In genomic region chrX:140502491-140503229, GRCh38 we compare ENCODE assay signal across 11 cellular contexts. TPM values are rescaled to one million over a fixed set of nuclear protein-coding genes. Genes with fewer than 3 reads are reported as not detected.
DNase-seq lines count a peak whose midpoint lies in the region; ATAC-seq and TF ChIP-seq lines count a peak whose summit lies in the region.
"Had no signal": no experiment of that assay in that cellular context is flagged by ENCODE, and none has a peak within 500 bp of the region (broad histone marks: within the 10 kb centered on the region; RNA-seq: fewer than 3 reads in every experiment).

No MANE protein-coding gene starts in this region.

- DNase-seq in activated CD8-positive, alpha-beta T cell treated with anti-CD3 and anti-CD28 coated beads, Interleukin-2, amount 10 ng/mL, durations not matched to agents 7 days and 5 days: no peak
- no peak for DNase-seq in activated CD8-positive, alpha-beta T cell treated with anti-CD3 and anti-CD28 coated beads for 36 hours
- DNase-seq in adipocyte (ENCODE audit: low read depth) (peak; percentile 7), gastrocnemius medialis (no peak), SJCRH30 (no peak), AML-193 (lab: John Stamatoyannopoulos, UW) (no peak), lower leg skin (ENCODE audit: low spot score in 2 of 2) (no peak)
- DNase-seq: amniotic stem cell, MM.1S had no signal

- H3K9me3 Mint-ChIP-seq in activated CD8-positive, alpha-beta T cell treated with anti-CD3 and anti-CD28 coated beads, Interleukin-2, amount 10 ng/mL, durations not matched to agents 7 days and 5 days (ENCODE audit: insufficient read depth): no peaks in the 10 kb centered on the region
- no peaks in the 10 kb centered on the region for H3K9me3 Mint-ChIP-seq in activated CD8-positive, alpha-beta T cell treated with anti-CD3 and anti-CD28 coated beads for 36 hours

- no peak for TF ChIP-seq POLR2A in gastrocnemius medialis (IDR thresholded peaks at IDR 0.05)
- no peak for TF ChIP-seq POLR2A in lower leg skin (IDR thresholded peaks at IDR 0.05)

- peaks cover 80% of the 10 kb centered on the region for H3K27me3 ChIP-seq in adipocyte (replicated peaks; ENCODE audit: control insufficient read depth, insufficient read depth, low read length)
- H3K27me3 ChIP-seq in gastrocnemius medialis: peaks cover 51 to 69% (median 68%) of the 10 kb centered on the region in 3 donors
- H3K27me3 ChIP-seq in SJCRH30: no peaks in the 10 kb centered on the region

- H3K27ac ChIP-seq in gastrocnemius medialis: no peak overlapping the region
- no peak overlapping the region for H3K27ac ChIP-seq in SJCRH30

- intact Hi-C loops in activated CD8-positive, alpha-beta T cell treated with anti-CD3 and anti-CD28 coated beads for 36 hours (cut with micrococcal nuclease): no loop called here
- intact Hi-C loops in gastrocnemius medialis (cut with DNase I; ENCODE audit: low total_unique reads) (loop anchor here (10.0 kb wide), 1 partner anchor 68 kb away; no protein-coding TSS in a partner anchor), lower leg skin (cut with DNase I; ENCODE audit: low total_unique reads) (no loop called here)

- in situ Hi-C loops in gastrocnemius medialis (cut with MboI; ENCODE audit: low sequenced_read_pairs in 4 of 4): no loop called here

- peaks cover 5% of the 10 kb centered on the region for H3K36me3 Mint-ChIP-seq in activated CD8-positive, alpha-beta T cell treated with anti-CD3 and anti-CD28 coated beads, Interleukin-2, amount 10 ng/mL, durations not matched to agents 7 days and 5 days (ENCODE audit: low read depth)
- H3K36me3 Mint-ChIP-seq in activated CD8-positive, alpha-beta T cell treated with anti-CD3 and anti-CD28 coated beads for 36 hours (ENCODE audit: low read depth): no peaks in the 10 kb centered on the region

- H3K27me3 Mint-ChIP-seq in activated CD8-positive, alpha-beta T cell treated with anti-CD3 and anti-CD28 coated beads, Interleukin-2, amount 10 ng/mL, durations not matched to agents 7 days and 5 days (ENCODE audit: low read depth): peaks cover 40% of the 10 kb centered on the region
- peaks cover 49% of the 10 kb centered on the region for H3K27me3 Mint-ChIP-seq in activated CD8-positive, alpha-beta T cell treated with anti-CD3 and anti-CD28 coated beads for 36 hours

- no peak for TF ChIP-seq CTCF in activated CD8-positive, alpha-beta T cell treated with anti-CD3 and anti-CD28 coated beads for 36 hours (IDR thresholded peaks at IDR 0.05)
- TF ChIP-seq CTCF in gastrocnemius medialis (IDR thresholded peaks at IDR 0.05 in 4 of 5, conservative IDR thresholded peaks at IDR 0.05 in 1 of 5): no peak
- no peak for TF ChIP-seq CTCF in lower leg skin (IDR thresholded peaks at IDR 0.05)

- 5 to 43% methylated on average over 25 to 38 of the region's 38 CpGs for WGBS in lower leg skin, 2 donors

- no peak for ATAC-seq in activated CD8-positive, alpha-beta T cell treated with anti-CD3 and anti-CD28 coated beads, Interleukin-2, amount 10 ng/mL, durations not matched to agents 7 days and 5 days
- no peak for ATAC-seq in activated CD8-positive, alpha-beta T cell treated with anti-CD3 and anti-CD28 coated beads for 36 hours
- no peak for ATAC-seq in gastrocnemius medialis

- H3K36me3 ChIP-seq in adipocyte (ENCODE audit: control insufficient read depth, insufficient read depth, low read length, severe bottlenecking) (no peaks in the 10 kb centered on the region), gastrocnemius medialis (no peaks in the 10 kb centered on the region), SJCRH30 (no peaks in the 10 kb centered on the region)

- CTCF ChIA-PET in activated CD8-positive, alpha-beta T cell treated with anti-CD3 and anti-CD28 coated beads, Interleukin-2, amount 10 ng/mL, durations not matched to agents 7 days and 5 days (lab: Charles Lee): no interaction called here
- CTCF ChIA-PET in activated CD8-positive, alpha-beta T cell treated with anti-CD3 and anti-CD28 coated beads for 36 hours (lab: Charles Lee): no interaction called here

- no peaks in the 10 kb centered on the region for H3K4me1 ChIP-seq in adipocyte (ENCODE audit: control insufficient read depth, insufficient read depth, low read length)
- peaks cover 5 to 14% of the 10 kb centered on the region in 2 donors for H3K4me1 ChIP-seq in gastrocnemius medialis
- H3K4me1 ChIP-seq in SJCRH30: no peaks in the 10 kb centered on the region

- no peaks in the 10 kb centered on the region for H3K9me3 ChIP-seq in adipocyte (ENCODE audit: control insufficient read depth, low read length)
- peaks cover 13% of the 10 kb centered on the region for H3K9me3 ChIP-seq in iPS-18c (ENCODE audit: control insufficient read depth, insufficient read depth, low read length)
- no peaks in the 10 kb centered on the region for H3K9me3 ChIP-seq in gastrocnemius medialis
- H3K9me3 ChIP-seq in SJCRH30 (replicated peaks): no peaks in the 10 kb centered on the region

- H3K9ac ChIP-seq in adipocyte (ENCODE audit: low read length): no peak overlapping the region

- no peak overlapping the region for H3K4me3 ChIP-seq in adipocyte (ENCODE audit: low read length)
- peak overlapping the region; percentile 46 for H3K4me3 ChIP-seq in iPS-18c (ENCODE audit: insufficient read depth, low read depth, low read length)
- H3K4me3 ChIP-seq in gastrocnemius medialis: peak overlapping the region in 3 of 4 donors; percentile 5 to 36 (median 27)
- H3K4me3 ChIP-seq in SJCRH30: no peak overlapping the region
- H3K4me3 ChIP-seq in lower leg skin (ENCODE audit: low read depth, poor library complexity, severe bottlenecking): no peak overlapping the region

- no peak overlapping the region for H3K27ac Mint-ChIP-seq in activated CD8-positive, alpha-beta T cell treated with anti-CD3 and anti-CD28 coated beads, Interleukin-2, amount 10 ng/mL, durations not matched to agents 7 days and 5 days
- no peak overlapping the region for H3K27ac Mint-ChIP-seq in activated CD8-positive, alpha-beta T cell treated with anti-CD3 and anti-CD28 coated beads for 36 hours

- H3K4me3 Mint-ChIP-seq in activated CD8-positive, alpha-beta T cell treated with anti-CD3 and anti-CD28 coated beads, Interleukin-2, amount 10 ng/mL, durations not matched to agents 7 days and 5 days: peak overlapping the region; percentile 25
- H3K4me3 Mint-ChIP-seq in activated CD8-positive, alpha-beta T cell treated with anti-CD3 and anti-CD28 coated beads for 36 hours: no peak overlapping the region

- POLR2A ChIA-PET in activated CD8-positive, alpha-beta T cell treated with anti-CD3 and anti-CD28 coated beads, Interleukin-2, amount 10 ng/mL, durations not matched to agents 7 days and 5 days (lab: Charles Lee): no interaction called here
- POLR2A ChIA-PET in activated CD8-positive, alpha-beta T cell treated with anti-CD3 and anti-CD28 coated beads for 36 hours (lab: Charles Lee): no interaction called here

- H3K4me1 Mint-ChIP-seq in activated CD8-positive, alpha-beta T cell treated with anti-CD3 and anti-CD28 coated beads, Interleukin-2, amount 10 ng/mL, durations not matched to agents 7 days and 5 days (ENCODE audit: low read depth): no peaks in the 10 kb centered on the region
- peaks cover 5% of the 10 kb centered on the region for H3K4me1 Mint-ChIP-seq in activated CD8-positive, alpha-beta T cell treated with anti-CD3 and anti-CD28 coated beads for 36 hours (ENCODE audit: low read depth)

RNA-seq across cellular contexts. Expression of gene SOX3, which starts 2.2 kb away (rescaled TPM):
- not detected for total RNA-seq in activated CD8-positive, alpha-beta T cell treated with anti-CD3 and anti-CD28 coated beads, Interleukin-2, amount 10 ng/mL, durations not matched to agents 7 days and 5 days
- total RNA-seq in activated CD8-positive, alpha-beta T cell treated with anti-CD3 and anti-CD28 coated beads for 36 hours: not detected
- total RNA-seq in gastrocnemius medialis (under 1 TPM in 2 of 4 donors, not detected in 2; 0.11 to 0.13 TPM), lower leg skin (not detected)
- total RNA-seq in SJCRH30 (2014; rRNA removed; shearing (Covaris generic)): not detected in 2 replicates
- total RNA-seq: T-helper 2 cell treated with Interferon-gamma antibody and Interleukin-4, amounts not matched to agents 100 ng/mL and 5 ng/mL, for 36 hours had no signal

Comparison
In these comparisons a context has a peak if more than half of its experiments do, and no peak if none do; other contexts are left out.
1. H3K4me3 ChIP-seq: peak in iPS-18c (single experiment) and gastrocnemius medialis (3 of 4); none in adipocyte (single experiment), SJCRH30 (single experiment) and lower leg skin (single experiment).